In genomic region chr12:44488180-44488579, GRCh38 we compare ENCODE assay signal across 30 cellular contexts.
DNase-seq lines count a peak whose midpoint lies in the region; ATAC-seq and TF ChIP-seq lines count a peak whose summit lies in the region.
"Had no signal": no experiment of that assay in that cellular context is flagged by ENCODE, and none has a peak within 500 bp of the region (broad histone marks: within the 10 kb centered on the region; RNA-seq: fewer than 3 reads in every experiment).

No MANE protein-coding gene starts in this region.

- H3K27ac ChIP-seq in A673 (ENCODE audit: low read depth, low read length, poor library complexity, severe bottlenecking), result no peak overlapping the region
- H3K27ac ChIP-seq in BLaER1, result no peak overlapping the region
- no peak overlapping the region; the same call in 1 of the 2 replicates for H3K27ac ChIP-seq in SK-N-MC
- H3K27ac ChIP-seq in tibial artery, result no peak overlapping the region
- H3K27ac ChIP-seq: 22Rv1; A549; BLaER1 treated with 17β-estradiol and CSF1 and Interleukin-3, amounts not matched to agents 10 nM and 100 nM; C4-2B had no signal

- H3K4me1 ChIP-seq in A673 (ENCODE audit: insufficient read depth, low read length, poor library complexity, severe bottlenecking), result no peaks in the 10 kb centered on the region
- peaks cover 5% of the 10 kb centered on the region for H3K4me1 ChIP-seq in BLaER1
- no peaks in the 10 kb centered on the region for H3K4me1 ChIP-seq in tibial artery
- H3K4me1 ChIP-seq: A549, BE2C, Caco-2 had no signal

- POLR2A ChIA-PET in A673 (lab: Charles Lee; ENCODE audit: low non-redundant PET), result no interaction called here

- H3K4me3 ChIP-seq in A673 (ENCODE audit: low read depth, low read length, poor library complexity, severe bottlenecking), result no peak overlapping the region
- no peak overlapping the region for H3K4me3 ChIP-seq in BLaER1
- H3K4me3 ChIP-seq in SK-N-MC, result no peak overlapping the region
- H3K4me3 ChIP-seq in tibial artery, result no peak overlapping the region
- H3K4me3 ChIP-seq: A549; BLaER1 treated with 17β-estradiol and CSF1 and Interleukin-3, amounts not matched to agents 10 nM and 100 nM had no signal

- TF ChIP-seq CTCF in A673 (conservative IDR thresholded peaks at IDR 0.05; ENCODE audit: low read depth, low read length), result no peak
- no peak for TF ChIP-seq CTCF in tibial artery (IDR thresholded peaks at IDR 0.05)

- CTCF ChIA-PET in A673 (lab: Charles Lee), result no interaction called here

- intact Hi-C loops in A673 (cut with micrococcal nuclease; ENCODE audit: unreplicated experiment), result no loop called here
- intact Hi-C loops in tibial artery (cut with DNase I; ENCODE audit: low total_unique reads), result no loop called here

- BruUV-seq in A673 (replicated peaks; lab: Mats Ljungman, UMichigan), result no TSS peak

- H3K9ac ChIP-seq in BLaER1, result no peak overlapping the region
- no peak overlapping the region for H3K9ac ChIP-seq in SK-N-MC (ENCODE audit: insufficient read length)
- H3K9ac ChIP-seq: BLaER1 treated with 17β-estradiol and CSF1 and Interleukin-3, amounts not matched to agents 10 nM and 100 nM had no signal

- H3K9me3 ChIP-seq in A673 (ENCODE audit: low read depth, low read length, poor library complexity, severe bottlenecking) (peaks cover 6% of the 10 kb centered on the region), BLaER1 (peaks cover 11% of the 10 kb centered on the region), SK-N-MC (ENCODE audit: low read depth, low read length) (0 out of 2 replicates have a peak, but pooled peaks cover 2% of the 10 kb centered on the region), tibial artery (no peaks in the 10 kb centered on the region)
- H3K9me3 ChIP-seq: BE2C had no signal

- no peaks in the 10 kb centered on the region for H3K27me3 ChIP-seq in A673 (replicated peaks; ENCODE audit: insufficient read depth, low read depth, low read length, poor library complexity)
- no peaks in the 10 kb centered on the region for H3K27me3 ChIP-seq in BLaER1
- H3K27me3 ChIP-seq in tibial artery, result no peaks in the 10 kb centered on the region
- H3K27me3 ChIP-seq: BE2C; BLaER1 treated with 17β-estradiol and CSF1 and Interleukin-3, amounts not matched to agents 10 nM and 100 nM had no signal

- H4K20me1 ChIP-seq in BLaER1, result no peaks in the 10 kb centered on the region
- H4K20me1 ChIP-seq: BLaER1 treated with 17β-estradiol and CSF1 and Interleukin-3, amounts not matched to agents 10 nM and 100 nM had no signal

- no peaks in the 10 kb centered on the region for H3K36me3 ChIP-seq in A673 (ENCODE audit: insufficient read depth, low read length, poor library complexity, severe bottlenecking)
- H3K36me3 ChIP-seq in BLaER1, result no peaks in the 10 kb centered on the region
- H3K36me3 ChIP-seq in SK-N-MC (ENCODE audit: insufficient read depth, low read length), result no peaks in the 10 kb centered on the region
- H3K36me3 ChIP-seq in tibial artery, result no peaks in the 10 kb centered on the region
- H3K36me3 ChIP-seq: BE2C; BLaER1 treated with 17β-estradiol and CSF1 and Interleukin-3, amounts not matched to agents 10 nM and 100 nM had no signal

- H3K4me2 ChIP-seq in BLaER1, result peak overlapping the region; percentile 18
- H3K4me2 ChIP-seq: A549 had no signal

- peak; percentile 28 for DNase-seq in A673 (ENCODE audit: low spot score)
- peak; percentile 59 for DNase-seq in SK-N-MC (ENCODE audit: low read depth, low spot score)
- DNase-seq in activated T-cell treated with anti-CD3 and anti-CD28 coated beads, Interleukin-2, amount 50 U/mL, for 48 hours, result no peak
- DNase-seq in tibial artery, result no peak
- DNase-seq: 8988T; ACHN; AML-193; BE2C; C1 segment of cervical spinal cord; Caco-2; Calu3; CD4-positive, alpha-beta memory T cell; CD4-positive, alpha-beta T cell; CD4-positive, CD25-positive, alpha-beta regulatory T cell; CD8-positive, alpha-beta memory T cell; CD8-positive, alpha-beta T cell; COR-L47; DMS 273 treated with DMSO at 0.1 percent for 48 hours; DMS153; DMS53; DMS79; DMS79 treated with DMSO at 0.1 percent for 48 hours; DND-41; EL had no signal

- no peak for ATAC-seq in HG03469 (IDR thresholded peaks at IDR 0.05; ENCODE audit: unreplicated experiment)
- ATAC-seq: A549; CD8-positive, alpha-beta T cell had no signal

Comparison
In these comparisons a context has a peak if more than half of its experiments do, and no peak if none do; other contexts are left out.
1. DNase-seq: peak in A673 (single experiment) and SK-N-MC (single experiment); none in activated T-cell treated with anti-CD3 and anti-CD28 coated beads, Interleukin-2, amount 50 U/mL, for 48 hours (0 of 2) and tibial artery (0 of 2).